15 cellular contexts compared by ENCODE assay signal in genomic region chr14:38948576-38948975, GRCh38.
DNase-seq lines count a peak whose midpoint lies in the region; ATAC-seq and TF ChIP-seq lines count a peak whose summit lies in the region.
"Had no signal": no experiment of that assay in that cellular context is flagged by ENCODE, and none has a peak within 500 bp of the region (broad histone marks: within the 10 kb centered on the region; RNA-seq: fewer than 3 reads in every experiment).

No MANE protein-coding gene starts in this region.

- H3K27ac Mint-ChIP-seq in Calu3 (ENCODE audit: unreplicated experiment) (no peak overlapping the region), H9 (no peak overlapping the region)
- H3K27ac Mint-ChIP-seq: CD4-positive, alpha-beta memory T cell had no signal

- H3K23me2 ChIP-seq in H9 (ENCODE audit: insufficient read length, low read depth, low read length, poor library complexity, severe bottlenecking), result no peaks in the 10 kb centered on the region

- no peak overlapping the region for H3K4me2 ChIP-seq in H9 (ENCODE audit: insufficient read depth, insufficient read length, low read length)

- no peak overlapping the region for H3T11ph ChIP-seq in H9 (ENCODE audit: low read length)

- H3K9ac ChIP-seq in H9 (ENCODE audit: extremely low read depth, insufficient read length, low read length), result no peak overlapping the region

- H3K36me3 Mint-ChIP-seq in Calu3 (ENCODE audit: insufficient read depth, unreplicated experiment) (no peaks in the 10 kb centered on the region), H9 (ENCODE audit: insufficient read depth in 1 of 3, low read depth in 3 of 3) (no peaks in the 10 kb centered on the region)
- H3K36me3 Mint-ChIP-seq: CD4-positive, alpha-beta memory T cell had no signal

- WGBS in H9 (ENCODE audit: extremely low coverage, insufficient read length, low lambda C conversion rate), result no CpG with 5 or more reads among the region's 6 CpGs

- H2AFZ ChIP-seq in H9 (ENCODE audit: low read length), result no peak overlapping the region

- no peak overlapping the region for H3K14ac ChIP-seq in H9 (ENCODE audit: insufficient read depth, low read length)

- no peak overlapping the region for H2BK15ac ChIP-seq in H9 (ENCODE audit: low read depth, low read length)

- no peak overlapping the region for H2BK12ac ChIP-seq in H9 (ENCODE audit: insufficient read length, low read depth, low read length)

- no peak overlapping the region for H2BK5ac ChIP-seq in H9 (ENCODE audit: insufficient read length, low read length)

- H4K8ac ChIP-seq in H9 (replicated peaks; ENCODE audit: insufficient read length, low read depth, low read length), result no peak overlapping the region

- CTCF ChIA-PET in Calu3 (lab: Charles Lee), result interaction anchor here (0.7 kb wide), 1 partner anchor 109 kb away, joined by 3 read pairs; no protein-coding TSS in a partner anchor

- H3K79me2 ChIP-seq in H9 (ENCODE audit: insufficient read depth, low read length), result no peaks in the 10 kb centered on the region

- H3K4me1 Mint-ChIP-seq in Calu3 (ENCODE audit: low read depth, unreplicated experiment), result peaks cover 11% of the 10 kb centered on the region
- no peaks in the 10 kb centered on the region for H3K4me1 Mint-ChIP-seq in H9
- H3K4me1 Mint-ChIP-seq: CD4-positive, alpha-beta memory T cell had no signal

- H3K27me3 ChIP-seq in H9 (ENCODE audit: insufficient read depth, low read length), result no peaks in the 10 kb centered on the region
- H3K27me3 ChIP-seq: BE2C had no signal

- H3K4me1 ChIP-seq in H9 (ENCODE audit: insufficient read depth, low read length), result no peaks in the 10 kb centered on the region

- H3K4me3 Mint-ChIP-seq in Calu3 (ENCODE audit: low read depth, unreplicated experiment), result no peak overlapping the region
- H3K4me3 Mint-ChIP-seq in H9, result no peak overlapping the region
- H3K4me3 Mint-ChIP-seq: CD4-positive, alpha-beta memory T cell had no signal

- H3K27ac ChIP-seq in angular gyrus (ENCODE audit: low read depth, low read length) (peak overlapping the region; percentile 92), H9 (ENCODE audit: insufficient read length, low read depth, low read length) (no peak overlapping the region)
- H3K27ac ChIP-seq: C4-2B, HL-60 had no signal

- no peak overlapping the region for H3K4ac ChIP-seq in H9 (ENCODE audit: low read depth, low read length)

- no peak overlapping the region for H3K18ac ChIP-seq in H9 (ENCODE audit: insufficient read length, low read depth, low read length)

- no peak overlapping the region for H4K91ac ChIP-seq in H9 (ENCODE audit: insufficient read length, low read depth, low read length)

- no peak overlapping the region for H3K56ac ChIP-seq in H9 (ENCODE audit: insufficient read length, low read depth, low read length)

- peak; percentile 16 for DNase-seq in Calu3
- DNase-seq in head of caudate nucleus, result peak in 23 of 42 donors; percentile 10 to 74 (median 41)
- no peak for DNase-seq in sciatic nerve (ENCODE audit: low spot score)
- no peak for DNase-seq in NK-92 (lab: John Stamatoyannopoulos, UW; ENCODE audit: unreplicated experiment)
- no peak for DNase-seq in AML-193 (lab: John Stamatoyannopoulos, UW)
- no peak for DNase-seq in UCSD-AML1 (lab: John Stamatoyannopoulos, UW; ENCODE audit: unreplicated experiment)
- DNase-seq in H9, result no peak
- DNase-seq: ACHN; BE2C; CD4-positive, alpha-beta memory T cell; DMS153; DMS79 treated with DMSO at 0.1 percent for 48 hours had no signal

- TF ChIP-seq CTCF in Calu3 (IDR thresholded peaks at IDR 0.05; ENCODE audit: unreplicated experiment), result no peak
- TF ChIP-seq CTCF in H9 (conservative IDR thresholded peaks at IDR 0.05), result no peak

- H4K5ac ChIP-seq in H9 (ENCODE audit: insufficient read length, low read depth, low read length), result no peak overlapping the region

- intact Hi-C loops in Calu3 (cut with micrococcal nuclease; ENCODE audit: unreplicated experiment), result loop anchor here (10.0 kb wide), 1 partner anchor 66 kb away; no protein-coding TSS in a partner anchor
- intact Hi-C loops in head of caudate nucleus (cut with DNase I), result loop anchor here (10.0 kb wide), 1 partner anchor 74 kb away; no protein-coding TSS in a partner anchor
- intact Hi-C loops in sciatic nerve (cut with DNase I), result no loop called here

- peak; percentile 63 for ATAC-seq in sciatic nerve

- H3K9me3 ChIP-seq in H9 (ENCODE audit: control insufficient read depth, low read depth, low read length), result no peaks in the 10 kb centered on the region
- H3K9me3 ChIP-seq: BE2C had no signal

- no peak overlapping the region for H2BK120ac ChIP-seq in H9 (ENCODE audit: low read depth, low read length, poor library complexity, severe bottlenecking)

- H4K20me1 ChIP-seq in H9 (ENCODE audit: control insufficient read depth, insufficient read depth, insufficient read length), result no peaks in the 10 kb centered on the region

- H2BK20ac ChIP-seq in H9 (ENCODE audit: low read depth, low read length, poor library complexity, severe bottlenecking), result no peak overlapping the region

- no peaks in the 10 kb centered on the region for H3K79me1 ChIP-seq in H9 (ENCODE audit: insufficient read depth, low read depth, low read length, poor library complexity, severe bottlenecking)

- H3K9me3 Mint-ChIP-seq in Calu3 (ENCODE audit: low read depth, unreplicated experiment), result peaks cover 3% of the 10 kb centered on the region
- H3K9me3 Mint-ChIP-seq in H9, result no peaks in the 10 kb centered on the region

- no peaks in the 10 kb centered on the region for H3K27me3 Mint-ChIP-seq in Calu3 (ENCODE audit: unreplicated experiment)
- no peaks in the 10 kb centered on the region for H3K27me3 Mint-ChIP-seq in H9 (ENCODE audit: low read depth)

- BruUV-seq in Calu3 (replicated peaks; lab: Mats Ljungman, UMichigan), result no TSS peak

- H2AK5ac ChIP-seq in H9 (ENCODE audit: insufficient read length, low read length), result no peak overlapping the region

- no peak overlapping the region for H3K23ac ChIP-seq in H9 (ENCODE audit: insufficient read length, low read depth, low read length)

Comparison
In these comparisons a context has a peak if more than half of its experiments do, and no peak if none do; other contexts are left out.
1. DNase-seq: peak in Calu3 (single experiment) and head of caudate nucleus (23 of 42); none in sciatic nerve (single experiment), NK-92 (single experiment), AML-193 (0 of 2), UCSD-AML1 (single experiment) and H9 (single experiment).